Comparison of ENCODE assay signal across 32 cellular contexts in genomic region chr5:65338606-65339151, GRCh38.
DNase-seq lines count a peak whose midpoint lies in the region; ATAC-seq, FAIRE-seq and TF ChIP-seq lines count a peak whose summit lies in the region.
"Had no signal": no experiment of that assay in that cellular context is flagged by ENCODE, and none has a peak within 500 bp of the region (broad histone marks: within the 10 kb centered on the region; RNA-seq: fewer than 3 reads in every experiment).

No MANE protein-coding gene starts in this region.

- no peak overlapping the region for H3K9ac ChIP-seq in K562 (ENCODE audit: insufficient read depth in 1 of 2, low read depth in 2 of 2, low read length in 2 of 2)

- intact Hi-C loops in K562 (cut with micrococcal nuclease): no loop called here

- no peaks in the 10 kb centered on the region for H3K4me1 ChIP-seq in K562 (replicated peaks in 1 of 2; ENCODE audit: control insufficient read depth in 2 of 2, insufficient read depth in 2 of 2, low read length in 2 of 2)
- H3K4me1 ChIP-seq in right atrium auricular region: no peaks in the 10 kb centered on the region
- H3K4me1 ChIP-seq: heart right ventricle, lower lobe of right lung, Peyer's patch, SJSA1, upper lobe of left lung had no signal

- H3K9me3 ChIP-seq in K562 (replicated peaks; ENCODE audit: control insufficient read depth, insufficient read depth, low read depth, low read length) (peaks cover 3% of the 10 kb centered on the region; the same call in 1 of the 2 replicates), right atrium auricular region (peaks cover 0 to 38% of the 10 kb centered on the region in 2 donors)
- H3K9me3 ChIP-seq: SJSA1 had no signal

- in situ Hi-C loops in K562 (cut with MboI): no loop called here

- H3K4me3 ChIP-seq in K562: no peak overlapping the region
- no peak overlapping the region for H3K4me3 ChIP-seq in right atrium auricular region
- H3K4me3 ChIP-seq: heart right ventricle, lower lobe of right lung, Peyer's patch, SJSA1, upper lobe of left lung had no signal

- H3K9me1 ChIP-seq in K562 (ENCODE audit: control insufficient read depth, insufficient read depth, low read length): no peaks in the 10 kb centered on the region

- no peak overlapping the region for H2AFZ ChIP-seq in K562 (ENCODE audit: low read depth, low read length)

- CTCF ChIA-PET in K562 (lab: Yijun Ruan, JAX; ENCODE audit: low intra/inter-chr PET ratio): no interaction called here

- TF ChIP-seq CTCF in K562 (IDR thresholded peaks at IDR 0.05 in 2 of 3, conservative IDR thresholded peaks at IDR 0.05 in 1 of 3; ENCODE audit: insufficient read depth in 2 of 3, low read depth in 1 of 3, low read length in 3 of 3) (no peak), right atrium auricular region (IDR thresholded peaks at IDR 0.05) (no peak)

- no peak for FAIRE-seq in K562 (lab: Jason Lieb, UNC)
- FAIRE-seq: colon, GM12891 had no signal

- 4% methylated on average over 3 of the region's 3 CpGs for WGBS in K562 (ENCODE audit: insufficient coverage, low coverage, missing lambda C conversion rate)

- no peak for TF ChIP-seq POLR2A in K562 (conservative IDR thresholded peaks at IDR 0.05)

- POLR2A ChIA-PET in K562 (lab: Yijun Ruan, JAX): interaction anchor here (0.7 kb wide), 1 partner anchor 55 kb away, joined by 3 read pairs; no protein-coding TSS in a partner anchor

- no peaks in the 10 kb centered on the region for H4K20me1 ChIP-seq in K562 (replicated peaks; ENCODE audit: control insufficient read depth, insufficient read depth, low read length)

- H3K36me3 ChIP-seq in K562 (ENCODE audit: control insufficient read depth, insufficient read depth, low read length) (no peaks in the 10 kb centered on the region), right atrium auricular region (no peaks in the 10 kb centered on the region)
- H3K36me3 ChIP-seq: heart right ventricle, lower lobe of right lung, Peyer's patch, SJSA1, upper lobe of left lung, WERI-Rb-1 had no signal

- H3K4me2 ChIP-seq in K562 (ENCODE audit: insufficient read depth, low read length): no peak overlapping the region

- H3K27me3 ChIP-seq in K562 (ENCODE audit: control insufficient read depth in 2 of 2, insufficient read depth in 2 of 2, low read length in 2 of 2): no peaks in the 10 kb centered on the region
- no peaks in the 10 kb centered on the region for H3K27me3 ChIP-seq in right atrium auricular region
- H3K27me3 ChIP-seq: heart right ventricle, Peyer's patch, SJSA1, upper lobe of left lung had no signal

- TF ChIP-seq EP300 in K562 (IDR thresholded peaks at IDR 0.05; ENCODE audit: low read length): no peak

- no TSS peak for BruUV-seq in K562 (replicated peaks; lab: Mats Ljungman, UMichigan)

- DNase-seq in ELF-1 (ENCODE audit: low read depth, low spot score) (peak; percentile 65), NCI-H446 (lab: John Stamatoyannopoulos, UW) (peak; percentile 18 to 67), K562 (ENCODE audit: extremely low read depth in 1 of 4, low spot score in 3 of 4) (no peak), myocyte (ENCODE audit: low read depth) (peak; percentile 87), right atrium auricular region (ENCODE audit: low spot score) (no peak)
- DNase-seq in activated naive CD4-positive, alpha-beta T cell (lab: John Stamatoyannopoulos, UW): no peak
- DNase-seq: ACHN; activated CD4-positive, alpha-beta T cell treated with anti-CD3 and anti-CD28 coated beads for 48 hours; amygdala; DMS 273 treated with DMSO at 0.1 percent for 48 hours; effector CD8-positive, alpha-beta T cell; heart right ventricle; KG1; lower lobe of right lung; NCI-H1417; NCI-H2081 treated with DMSO at 0.1 percent for 48 hours; NCI-H2227 treated with DMSO at 0.1 percent for 48 hours; NCI-H748 treated with DMSO at 0.1 percent for 48 hours; Peyer's patch; small intestine; stimulated activated naive B cell treated with anti-CD40 and anti-IgM and Interleukin-4, amounts not matched to agents 10 μg/mL and 1 μg/mL and 100 μg/mL, for 72 hours; substantia nigra; WERI-Rb-1 had no signal

- no peak for TF ChIP-seq RAD21 in K562 (CRISPR knock-in tag; conservative IDR thresholded peaks at IDR 0.05 in 1 of 2, IDR thresholded peaks at IDR 0.05 in 1 of 2)

- H3K27ac ChIP-seq in K562 (ENCODE audit: extremely low read depth, low read depth, low read length): no peak overlapping the region
- no peak overlapping the region for H3K27ac ChIP-seq in right atrium auricular region
- H3K27ac ChIP-seq: heart right ventricle, lower lobe of right lung, Peyer's patch, SJSA1, upper lobe of left lung, WERI-Rb-1 had no signal

- ATAC-seq in K562 (no peak), HG03378 (IDR thresholded peaks at IDR 0.05; ENCODE audit: unreplicated experiment) (no peak), HG02870 (IDR thresholded peaks at IDR 0.05; ENCODE audit: unreplicated experiment) (no peak)
- ATAC-seq: activated naive CD4-positive, alpha-beta T cell treated with anti-CD3 and anti-CD28 coated beads, Interleukin-2, amount 50 U/mL, for 72 hours; HCT116; lower lobe of right lung; natural killer cell treated with Interleukin-12 subunit alpha and Interleukin-12 subunit beta and Interleukin-15 and Interleukin-18, amount 100 ng/mL, for 72 hours; stimulated activated naive B cell treated with anti-CD40 and anti-IgM and Interleukin-4, amounts not matched to agents 10 μg/mL and 1 μg/mL and 100 μg/mL, for 72 hours had no signal

- H3K79me2 ChIP-seq in K562 (ENCODE audit: control insufficient read depth, insufficient read depth, low read length): no peaks in the 10 kb centered on the region

TF ChIP-seq in K562, 482 proteins besides CTCF, POLR2A, EP300 and RAD21:
- TF ChIP-seq TFE3 (CRISPR knock-in tag; IDR thresholded peaks at IDR 0.05) (peak; percentile 36; the same call in 1 of the 2 replicates), HINFP (tag; conservative IDR thresholded peaks at IDR 0.05; ENCODE audit: low read depth) (no peak)

Comparison
In these comparisons a context has a peak if more than half of its experiments do, and no peak if none do; other contexts are left out.
1. DNase-seq: peak in ELF-1 (single experiment), NCI-H446 (2 of 2) and myocyte (single experiment); none in K562 (0 of 4), right atrium auricular region (single experiment) and activated naive CD4-positive, alpha-beta T cell (0 of 4).